ENCODE assay signal across 13 cellular contexts in the genomic region with DNA sequence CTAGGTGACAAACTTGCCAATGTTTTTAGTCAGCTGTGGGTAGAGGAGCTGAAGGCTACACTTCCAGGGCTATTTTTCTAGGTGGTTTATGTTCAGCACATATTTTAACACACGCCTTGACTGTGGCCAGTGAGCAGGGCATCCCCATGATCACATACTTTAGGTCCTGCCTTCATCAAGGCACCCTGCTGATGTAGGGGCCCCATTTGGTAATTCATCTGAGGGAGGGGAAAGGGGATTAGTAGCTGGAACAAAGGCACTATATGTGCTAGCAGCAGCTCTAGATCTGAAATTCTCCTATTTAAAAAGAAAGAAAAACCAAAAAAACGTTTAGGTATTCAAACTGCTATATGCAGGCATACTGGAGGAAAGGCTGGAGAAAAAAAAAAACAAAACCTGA.
"Had no signal": no experiment of that assay in that cellular context is flagged by ENCODE, and none has a peak within 500 bp of the region (broad histone marks: within the 10 kb centered on the region; RNA-seq: fewer than 3 reads in every experiment).

No MANE protein-coding gene starts in this region.

- H3K9me3 ChIP-seq: lower lobe of right lung, ovary, stomach, thoracic aorta, uterus had no signal

- H3K4me1 ChIP-seq: uterus had no signal

- H3K27ac ChIP-seq: lower lobe of right lung, ovary, uterus had no signal

- H3K36me3 ChIP-seq: lower lobe of right lung, ovary, stomach, thoracic aorta, uterus had no signal

- H3K4me3 ChIP-seq: lower lobe of right lung, ovary, stomach, thoracic aorta, uterus had no signal

- H3K27me3 ChIP-seq: ovary, stomach, uterus had no signal

- ATAC-seq: lower lobe of right lung had no signal

- FAIRE-seq: astrocyte had no signal

- DNase-seq: activated CD4-positive, CD25-positive, alpha-beta regulatory T cell treated with anti-CD3 and anti-CD28 coated beads, Interleukin-2, amount 50 U/mL, for 72 hours; activated naive CD4-positive, alpha-beta T cell treated with anti-CD3 and anti-CD28 coated beads, Interleukin-2, amount 10 ng/mL, durations not matched to agents 7 days and 5 days; erythroblast; lower lobe of right lung; ovary; stimulated activated CD4-positive, alpha-beta T cell treated with anti-CD3 and anti-CD28 coated beads, Interleukin-12 subunit alpha, Interleukin-12 subunit beta, amount 100 ng/mL, for 4 hours; stimulated activated CD4-positive, alpha-beta T cell treated with anti-CD3 and anti-CD28 coated beads, Interleukin-2, amount 100 ng/mL, for 24 hours; stomach; T-helper 1 cell; T1000; uterus had no signal
